ENCODE assay signal across 8 cellular contexts in genomic region chr11:75214411-75214821, GRCh38. TPM values are rescaled to one million over a fixed set of nuclear protein-coding genes. Genes with fewer than 3 reads are reported as not detected.
A peak's percentile ranks its signal among the peaks of the same experiment; 100 is the strongest.
DNase-seq lines count a peak whose midpoint lies in the region; ATAC-seq lines count a peak whose summit lies in the region.

No MANE protein-coding gene starts in this region.

- no peak overlapping the region for H3K4me3 ChIP-seq in Jurkat, Clone E6-1 (ENCODE audit: low read length)

- H3K4me3 Mint-ChIP-seq in T-helper 2 cell treated with Interferon-gamma antibody and Interleukin-4, amounts not matched to agents 5 μg/mL and 100 μg/mL, for 36 hours, result no peak overlapping the region

- H3K27ac Mint-ChIP-seq in T-helper 2 cell treated with Interferon-gamma antibody and Interleukin-4, amounts not matched to agents 5 μg/mL and 100 μg/mL, for 36 hours, result no peak overlapping the region

- H3K27me3 Mint-ChIP-seq in T-helper 2 cell treated with Interferon-gamma antibody and Interleukin-4, amounts not matched to agents 5 μg/mL and 100 μg/mL, for 36 hours (ENCODE audit: low read depth), result peaks cover 2% of the 10 kb centered on the region

- no peaks in the 10 kb centered on the region for H3K9me3 Mint-ChIP-seq in T-helper 2 cell treated with Interferon-gamma antibody and Interleukin-4, amounts not matched to agents 5 μg/mL and 100 μg/mL, for 36 hours

- DNase-seq in CMK (ENCODE audit: low read depth) (peak; percentile 70), amniotic stem cell (lab: John Stamatoyannopoulos, UW) (peak; percentile 58), inferior parietal cortex (ENCODE audit: extremely low spot score) (peak; percentile 48)
- DNase-seq in Jurkat, Clone E6-1 (ENCODE audit: low read depth, low spot score), result peak; percentile 86
- DNase-seq in T-helper 2 cell treated with Interferon-gamma antibody and Interleukin-4, amounts not matched to agents 5 μg/mL and 100 μg/mL, for 36 hours (ENCODE audit: low spot score), result peak; percentile 71
- DNase-seq in stimulated activated CD4-positive, alpha-beta T cell treated with anti-CD3 and anti-CD28 coated beads, Interleukin-1b, Interleukin-23, amount 100 ng/mL, for 48 hours, result peak; percentile 77

- no peaks in the 10 kb centered on the region for H3K36me3 Mint-ChIP-seq in T-helper 2 cell treated with Interferon-gamma antibody and Interleukin-4, amounts not matched to agents 5 μg/mL and 100 μg/mL, for 36 hours (ENCODE audit: low read depth)

- no peaks in the 10 kb centered on the region for H3K4me1 Mint-ChIP-seq in T-helper 2 cell treated with Interferon-gamma antibody and Interleukin-4, amounts not matched to agents 5 μg/mL and 100 μg/mL, for 36 hours (ENCODE audit: low read depth)

- no peak for ATAC-seq in HG03196 (IDR thresholded peaks at IDR 0.05; ENCODE audit: unreplicated experiment)
- ATAC-seq in HG02885 (IDR thresholded peaks at IDR 0.05; ENCODE audit: poor library complexity, unreplicated experiment), result no peak

RNA-seq across cellular contexts. Expression of gene TPBGL, which starts 26.2 kb away (rescaled TPM):
- polyA plus RNA-seq in Jurkat, Clone E6-1 (2012; ENCODE audit: insufficient read depth, insufficient read length), result not detected
